18 cellular contexts compared by ENCODE assay signal in genomic region chr16:83552193-83552592, GRCh38.
DNase-seq lines count a peak whose midpoint lies in the region; ATAC-seq, FAIRE-seq and TF ChIP-seq lines count a peak whose summit lies in the region.
"Had no signal": no experiment of that assay in that cellular context is flagged by ENCODE, and none has a peak within 500 bp of the region (broad histone marks: within the 10 kb centered on the region; RNA-seq: fewer than 3 reads in every experiment).

No MANE protein-coding gene starts in this region.

- H3K4me2 ChIP-seq in astrocyte (ENCODE audit: low read length) (peak overlapping the region; percentile 23), keratinocyte (ENCODE audit: control insufficient read depth, extremely low read depth, insufficient read depth, low read depth, low read length) (peak overlapping the region; percentile 13)

- TF ChIP-seq CTCF in AG09309 (IDR thresholded peaks at IDR 0.05; ENCODE audit: control insufficient read depth, insufficient read depth, low read depth, low read length, missing control alignments), result no peak
- TF ChIP-seq CTCF in astrocyte (IDR thresholded peaks at IDR 0.05; ENCODE audit: insufficient read depth, low read depth, low read length), result no peak
- no peak for TF ChIP-seq CTCF in keratinocyte (optimal IDR thresholded peaks at IDR 0.05 in 1 of 3, IDR thresholded peaks at IDR 0.05 in 1 of 3, conservative IDR thresholded peaks at IDR 0.05 in 1 of 3; ENCODE audit: extremely low read depth in 1 of 3, insufficient read depth in 2 of 3, low read length in 3 of 3)
- TF ChIP-seq CTCF in CD4-positive, alpha-beta T cell (IDR thresholded peaks at IDR 0.05), result no peak
- no peak for TF ChIP-seq CTCF in mucosa of descending colon (IDR thresholded peaks at IDR 0.05)

- CTCF ChIA-PET in CD4-positive, alpha-beta T cell (lab: Charles Lee), result no interaction called here

- POLR2A ChIA-PET in CD4-positive, alpha-beta T cell (lab: Charles Lee), result no interaction called here

- H3K27ac Mint-ChIP-seq in astrocyte (ENCODE audit: unreplicated experiment), result peak overlapping the region; percentile 64
- no peak overlapping the region for H3K27ac Mint-ChIP-seq in CD4-positive, alpha-beta T cell

- H3K27me3 Mint-ChIP-seq in astrocyte (ENCODE audit: low read depth, unreplicated experiment), result peaks cover 3% of the 10 kb centered on the region
- no peaks in the 10 kb centered on the region for H3K27me3 Mint-ChIP-seq in CD4-positive, alpha-beta T cell
- H3K27me3 Mint-ChIP-seq: stimulated activated naive CD8-positive, alpha-beta T cell treated with anti-CD3 and anti-CD28 coated beads, Interleukin-15, amount 100 ng/mL, for 72 hours had no signal

- no peaks in the 10 kb centered on the region for H3K36me3 ChIP-seq in astrocyte (ENCODE audit: insufficient read depth, low read length)
- peaks cover 0 to 2% of the 10 kb centered on the region in 2 experiments for H3K36me3 ChIP-seq in keratinocyte (ENCODE audit: control insufficient read depth in 2 of 2, extremely low read depth in 1 of 2, insufficient read depth in 2 of 2, low read length in 2 of 2)
- no peaks in the 10 kb centered on the region for H3K36me3 ChIP-seq in mucosa of descending colon (ENCODE audit: low read depth)
- H3K36me3 ChIP-seq: gastroesophageal sphincter, SJCRH30 had no signal

- H3K27ac ChIP-seq in astrocyte (ENCODE audit: low read depth, low read length) (no peak overlapping the region), keratinocyte (ENCODE audit: control insufficient read depth, insufficient read depth, low read length) (no peak overlapping the region)
- H3K27ac ChIP-seq in CD4-positive, alpha-beta T cell (ENCODE audit: low read depth, low read length), result no peak overlapping the region
- H3K27ac ChIP-seq: gastroesophageal sphincter, parathyroid adenoma, SJCRH30 had no signal

- H2AFZ ChIP-seq in astrocyte (ENCODE audit: low read depth, low read length) (no peak overlapping the region), keratinocyte (ENCODE audit: control insufficient read depth, low read length) (no peak overlapping the region)
- H2AFZ ChIP-seq: parathyroid adenoma had no signal

- peaks cover 13% of the 10 kb centered on the region for H3K4me1 Mint-ChIP-seq in astrocyte (ENCODE audit: low read depth, unreplicated experiment)
- H3K4me1 Mint-ChIP-seq in CD4-positive, alpha-beta T cell (ENCODE audit: low read depth), result no peaks in the 10 kb centered on the region
- H3K4me1 Mint-ChIP-seq: stimulated activated naive CD8-positive, alpha-beta T cell treated with anti-CD3 and anti-CD28 coated beads, Interleukin-15, amount 100 ng/mL, for 72 hours had no signal

- H3K9me1 ChIP-seq in keratinocyte (ENCODE audit: control insufficient read depth, extremely low read depth, insufficient read depth, low read length), result no peaks in the 10 kb centered on the region

- no peaks in the 10 kb centered on the region for H3K36me3 Mint-ChIP-seq in astrocyte (ENCODE audit: low read depth, unreplicated experiment)
- no peaks in the 10 kb centered on the region for H3K36me3 Mint-ChIP-seq in CD4-positive, alpha-beta T cell (ENCODE audit: low read depth)

- H3K9me3 Mint-ChIP-seq in astrocyte (ENCODE audit: unreplicated experiment), result peaks cover 4% of the 10 kb centered on the region
- H3K9me3 Mint-ChIP-seq in CD4-positive, alpha-beta T cell, result peaks cover 5% of the 10 kb centered on the region

- H3K9me3 ChIP-seq in astrocyte (ENCODE audit: insufficient read depth, low read depth, low read length), result no peaks in the 10 kb centered on the region
- no peaks in the 10 kb centered on the region for H3K9me3 ChIP-seq in keratinocyte (ENCODE audit: control insufficient read depth, low read depth, low read length)
- H3K9me3 ChIP-seq in CD4-positive, alpha-beta T cell (ENCODE audit: control insufficient read depth, low read length), result no peaks in the 10 kb centered on the region
- no peaks in the 10 kb centered on the region for H3K9me3 ChIP-seq in mucosa of descending colon
- H3K9me3 ChIP-seq: gastroesophageal sphincter, SJCRH30 had no signal

- ATAC-seq in CD4-positive, alpha-beta T cell (ENCODE audit: poor library complexity), result no peak
- no peak for ATAC-seq in mucosa of descending colon
- ATAC-seq: gastroesophageal sphincter; GM12878; stimulated activated naive CD8-positive, alpha-beta T cell treated with anti-CD3 and anti-CD28 coated beads, Interleukin-15, amount 100 ng/mL, for 72 hours had no signal

- H3K27me3 ChIP-seq in astrocyte (ENCODE audit: insufficient read depth, low read length) (no peaks in the 10 kb centered on the region), keratinocyte (ENCODE audit: control insufficient read depth, extremely low read depth, insufficient read depth, low read length) (no peaks in the 10 kb centered on the region)
- H3K27me3 ChIP-seq in CD4-positive, alpha-beta T cell (ENCODE audit: control insufficient read depth, insufficient read depth, low read length), result no peaks in the 10 kb centered on the region
- H3K27me3 ChIP-seq: SJCRH30 had no signal

- DNase-seq in AG09309 (ENCODE audit: low read depth), result peak; percentile 33
- peak; percentile 94 for DNase-seq in HT1080 (ENCODE audit: low read depth)
- DNase-seq in astrocyte (ENCODE audit: low read depth), result peak; percentile 38
- DNase-seq in keratinocyte (ENCODE audit: low read depth, low spot score), result no peak
- no peak for DNase-seq in NCI-H2107 (lab: John Stamatoyannopoulos, UW)
- DNase-seq in CD4-positive, alpha-beta T cell, result no peak
- no peak for DNase-seq in mucosa of descending colon
- DNase-seq in DMS79 treated with DMSO at 0.1 percent for 48 hours (lab: John Stamatoyannopoulos, UW), result no peak
- DNase-seq: activated CD8-positive, alpha-beta memory T cell treated with anti-CD3 and anti-CD28 coated beads for 24 hours; activated effector memory CD4-positive, alpha-beta T cell treated with Interleukin-2 at 50 U/mL for 16 hours; MM.1S; NCI-H2171 treated with DMSO at 0.1 percent for 48 hours; SJCRH30; stimulated activated naive CD8-positive, alpha-beta T cell treated with anti-CD3 and anti-CD28 coated beads, Interleukin-15, amount 100 ng/mL, for 72 hours had no signal

- intact Hi-C loops in CD4-positive, alpha-beta T cell (cut with DNase I, micrococcal nuclease), result no loop called here
- intact Hi-C loops in mucosa of descending colon (cut with DNase I, micrococcal nuclease), result no loop called here

- H3K4me3 ChIP-seq in AG09309 (ENCODE audit: control insufficient read depth, low read depth, low read length), result no peak overlapping the region
- no peak overlapping the region for H3K4me3 ChIP-seq in astrocyte (ENCODE audit: insufficient read depth, low read depth, low read length)
- H3K4me3 ChIP-seq in keratinocyte (ENCODE audit: control insufficient read depth in 2 of 3, extremely low read depth in 1 of 3, insufficient read depth in 2 of 3, low read depth in 1 of 3, low read length in 3 of 3), result no peak overlapping the region
- H3K4me3 ChIP-seq in mucosa of descending colon, result no peak overlapping the region
- H3K4me3 ChIP-seq: gastroesophageal sphincter, GM12878, SJCRH30 had no signal

- H3K9ac ChIP-seq in astrocyte (ENCODE audit: low read length), result no peak overlapping the region
- no peak overlapping the region for H3K9ac ChIP-seq in keratinocyte (ENCODE audit: control insufficient read depth, extremely low read depth, insufficient read depth, low read length)
- H3K9ac ChIP-seq: parathyroid adenoma had no signal

- no peaks in the 10 kb centered on the region for H3K79me2 ChIP-seq in astrocyte (ENCODE audit: insufficient read depth, low read length)
- H3K79me2 ChIP-seq in keratinocyte (ENCODE audit: control insufficient read depth, insufficient read depth, low read length), result no peaks in the 10 kb centered on the region
- H3K79me2 ChIP-seq: parathyroid adenoma had no signal

- dilution Hi-C loops in keratinocyte (cut with MboI; ENCODE audit: extremely low pct_ligation_motif_present, low sequenced_read_pairs), result no loop called here

- no peaks in the 10 kb centered on the region for H4K20me1 ChIP-seq in astrocyte (ENCODE audit: insufficient read depth, low read length)
- no peaks in the 10 kb centered on the region for H4K20me1 ChIP-seq in keratinocyte (ENCODE audit: control insufficient read depth, extremely low read depth, insufficient read depth, low read length)

- H3K4me3 Mint-ChIP-seq in astrocyte (ENCODE audit: unreplicated experiment), result no peak overlapping the region
- H3K4me3 Mint-ChIP-seq in CD4-positive, alpha-beta T cell, result no peak overlapping the region
- H3K4me3 Mint-ChIP-seq: stimulated activated naive CD8-positive, alpha-beta T cell treated with anti-CD3 and anti-CD28 coated beads, Interleukin-15, amount 100 ng/mL, for 72 hours had no signal

- H3K4me1 ChIP-seq in astrocyte (ENCODE audit: insufficient read depth, low read length) (peaks cover 5% of the 10 kb centered on the region), keratinocyte (ENCODE audit: control insufficient read depth, extremely low read depth, insufficient read depth, low read length) (peaks cover 10% of the 10 kb centered on the region), mucosa of descending colon (ENCODE audit: low read depth) (no peaks in the 10 kb centered on the region)
- H3K4me1 ChIP-seq: gastroesophageal sphincter, parathyroid adenoma, SJCRH30 had no signal

- peak; percentile 56 for FAIRE-seq in astrocyte (lab: Jason Lieb, UNC)
- FAIRE-seq in keratinocyte (lab: Jason Lieb, UNC), result peak; percentile 90
- FAIRE-seq: GM12878, TTC549 had no signal

Comparison
In these comparisons a context has a peak if more than half of its experiments do, and no peak if none do; other contexts are left out.
1. DNase-seq: peak in AG09309 (single experiment), HT1080 (single experiment) and astrocyte (single experiment); none in keratinocyte (single experiment), NCI-H2107 (single experiment), CD4-positive, alpha-beta T cell (0 of 10), mucosa of descending colon (0 of 3) and DMS79 treated with DMSO at 0.1 percent for 48 hours (single experiment).